21 cellular contexts compared by ENCODE assay signal in the genomic region with DNA sequence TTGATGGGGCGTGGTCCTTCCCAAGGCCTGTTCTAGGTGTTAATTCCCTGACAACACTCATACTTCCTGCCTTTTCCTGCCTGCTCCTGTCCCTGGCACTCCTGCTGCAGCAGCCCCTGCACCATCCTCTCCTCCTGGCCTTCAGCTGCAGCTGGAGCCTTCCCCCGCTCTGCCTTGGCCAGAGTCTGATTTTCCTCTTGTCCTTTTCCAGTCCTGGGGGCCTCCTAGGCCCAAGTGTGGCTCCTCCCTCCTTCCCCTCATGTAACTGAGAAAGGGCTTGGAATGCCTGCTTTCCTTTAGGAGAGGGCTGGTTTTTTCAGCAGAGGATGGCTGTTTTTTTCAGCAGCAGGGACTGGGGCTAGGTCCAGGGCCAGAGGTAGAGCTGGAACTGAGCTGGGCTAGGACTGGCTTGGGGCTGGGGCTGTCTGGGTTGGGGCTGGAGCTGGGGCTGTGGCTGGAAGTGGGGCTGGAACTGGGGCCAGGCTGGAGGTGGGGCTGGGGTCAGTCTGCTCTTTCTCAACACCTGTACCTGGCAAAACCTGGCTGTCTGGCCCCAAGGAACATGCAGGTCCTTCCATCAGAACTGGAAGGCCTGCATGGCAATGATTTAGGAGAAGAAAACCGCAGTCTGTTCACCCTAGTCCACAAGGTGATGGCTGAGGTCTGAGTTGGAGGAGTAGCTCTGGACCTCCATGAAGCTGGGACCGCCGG. TPM values are rescaled to one million over a fixed set of nuclear protein-coding genes. Genes with fewer than 3 reads are reported as not detected.
A peak's percentile ranks its signal among the peaks of the same experiment; 100 is the strongest.
DNase-seq lines count a peak whose midpoint lies in the region; ATAC-seq and TF ChIP-seq lines count a peak whose summit lies in the region.
"Had no signal": no experiment of that assay in that cellular context is flagged by ENCODE, and none has a peak within 500 bp of the region (broad histone marks: within the 10 kb centered on the region; RNA-seq: fewer than 3 reads in every experiment).

No MANE protein-coding gene starts in this region.

- H3K18ac ChIP-seq in IMR-90 (ENCODE audit: low read depth, low read length), result no peak overlapping the region

- CTCF ChIA-PET in activated CD4-positive, alpha-beta T cell treated with anti-CD3 and anti-CD28 coated beads, Interleukin-2, amount 10 ng/mL, durations not matched to agents 7 days and 5 days (lab: Charles Lee), result no interaction called here
- CTCF ChIA-PET in IMR-90 (lab: Yijun Ruan, JAX), result no interaction called here

- no CpG with 5 or more reads among the region's 5 CpGs for WGBS in IMR-90 (ENCODE audit: extremely low coverage in 2 of 2, insufficient read length in 1 of 2), 2 experiments

- no peak overlapping the region for H2BK20ac ChIP-seq in IMR-90 (ENCODE audit: low read depth, low read length)

- no peaks in the 10 kb centered on the region for H3K4me1 Mint-ChIP-seq in activated CD4-positive, alpha-beta T cell treated with anti-CD3 and anti-CD28 coated beads, Interleukin-2, amount 10 ng/mL, durations not matched to agents 7 days and 5 days

- H3K4me3 Mint-ChIP-seq in activated CD4-positive, alpha-beta T cell treated with anti-CD3 and anti-CD28 coated beads, Interleukin-2, amount 10 ng/mL, durations not matched to agents 7 days and 5 days, result no peak overlapping the region

- in situ Hi-C loops in IMR-90 (cut with MboI; ENCODE audit: low sequenced_read_pairs), result no loop called here

- TF ChIP-seq RAD21 in IMR-90 (IDR thresholded peaks at IDR 0.05; ENCODE audit: low read length), result no peak

- no peak overlapping the region for H2BK15ac ChIP-seq in IMR-90 (ENCODE audit: low read depth, low read length)

- no peaks in the 10 kb centered on the region for H3K9me3 ChIP-seq in IMR-90 (ENCODE audit: control insufficient read depth, insufficient read depth, low read length)
- H3K9me3 ChIP-seq in osteoblast (ENCODE audit: low read depth, low read length), result no peaks in the 10 kb centered on the region
- H3K9me3 ChIP-seq: HAP-1 had no signal

- no peak overlapping the region for H2BK120ac ChIP-seq in IMR-90 (ENCODE audit: low read depth, low read length)

- no peaks in the 10 kb centered on the region for H3K27me3 Mint-ChIP-seq in activated CD4-positive, alpha-beta T cell treated with anti-CD3 and anti-CD28 coated beads, Interleukin-2, amount 10 ng/mL, durations not matched to agents 7 days and 5 days

- H2AK5ac ChIP-seq in IMR-90 (ENCODE audit: low read depth, low read length), result no peak overlapping the region

- peaks cover 2% of the 10 kb centered on the region; the same call in 1 of the 2 replicates for H3K4me1 ChIP-seq in IMR-90 (ENCODE audit: control insufficient read depth, insufficient read depth, low read length)
- H3K4me1 ChIP-seq in osteoblast (ENCODE audit: insufficient read depth, low read length), result no peaks in the 10 kb centered on the region
- H3K4me1 ChIP-seq: HAP-1 had no signal

- H4K20me1 ChIP-seq in IMR-90 (ENCODE audit: insufficient read depth, low read length) (peaks cover 42% of the 10 kb centered on the region), osteoblast (ENCODE audit: insufficient read depth, low read length) (peaks cover 19% of the 10 kb centered on the region)

- BruUV-seq in IMR-90 (replicated peaks; lab: Mats Ljungman, UMichigan), result no TSS peak

- H2AK9ac ChIP-seq in IMR-90 (replicated peaks; ENCODE audit: low read depth, low read length, poor library complexity), result no peak overlapping the region

- dilution Hi-C loops in IMR-90 (cut with HindIII; ENCODE audit: low sequenced_read_pairs, unreplicated experiment), result no loop called here

- intact Hi-C loops in IMR-90 (cut with micrococcal nuclease), result no loop called here

- no peaks in the 10 kb centered on the region for H3K9me3 Mint-ChIP-seq in activated CD4-positive, alpha-beta T cell treated with anti-CD3 and anti-CD28 coated beads, Interleukin-2, amount 10 ng/mL, durations not matched to agents 7 days and 5 days

- peaks cover 75% of the 10 kb centered on the region for H3K36me3 ChIP-seq in IMR-90 (ENCODE audit: control insufficient read depth, insufficient read depth, low read length)
- H3K36me3 ChIP-seq in osteoblast (ENCODE audit: insufficient read depth, low read length), result peaks cover 53% of the 10 kb centered on the region

- no peak overlapping the region for H3K4me3 ChIP-seq in IMR-90 (ENCODE audit: insufficient read depth, low read depth, low read length)
- no peak overlapping the region for H3K4me3 ChIP-seq in epithelial cell of esophagus (ENCODE audit: low read length)
- no peak overlapping the region for H3K4me3 ChIP-seq in osteoblast (ENCODE audit: insufficient read depth, low read length)
- H3K4me3 ChIP-seq: HAP-1, PC-9 had no signal

- ATAC-seq in IMR-90 (ENCODE audit: low read depth) (peak; percentile 17; the same call in 1 of the 2 replicates), HG03571 (IDR thresholded peaks at IDR 0.05; ENCODE audit: unreplicated experiment) (no peak)

- TF ChIP-seq POLR2A in IMR-90 (IDR thresholded peaks at IDR 0.05; ENCODE audit: low read depth, low read length), result no peak

- TF ChIP-seq CTCF in IMR-90 (conservative IDR thresholded peaks at IDR 0.05; ENCODE audit: low read depth, low read length) (no peak), epithelial cell of esophagus (IDR thresholded peaks at IDR 0.05; ENCODE audit: insufficient read depth, low read depth, low read length, missing control alignments) (no peak), osteoblast (IDR thresholded peaks at IDR 0.05; ENCODE audit: extremely low read depth, low read depth, low read length) (no peak)

- H3K4me2 ChIP-seq in IMR-90 (ENCODE audit: low read depth, low read length) (no peak overlapping the region), osteoblast (ENCODE audit: insufficient read depth, low read length) (no peak overlapping the region)
- H3K4me2 ChIP-seq: PC-9 had no signal

- no peak overlapping the region for H3K14ac ChIP-seq in IMR-90 (replicated peaks; ENCODE audit: low read depth, low read length)

- POLR2A ChIA-PET in activated CD4-positive, alpha-beta T cell treated with anti-CD3 and anti-CD28 coated beads, Interleukin-2, amount 10 ng/mL, durations not matched to agents 7 days and 5 days (lab: Charles Lee), result no interaction called here
- POLR2A ChIA-PET in IMR-90 (lab: Charles Lee; ENCODE audit: unreplicated experiment), result no interaction called here

- H3K9me1 ChIP-seq in IMR-90 (ENCODE audit: insufficient read depth, low read length), result peaks cover 29% of the 10 kb centered on the region

- no peak for DNase-seq in activated CD4-positive, alpha-beta T cell treated with anti-CD3 and anti-CD28 coated beads, Interleukin-2, amount 10 ng/mL, durations not matched to agents 7 days and 5 days
- DNase-seq in activated CD4-positive, alpha-beta T cell treated with anti-CD3 and anti-CD28 coated beads for 48 hours, result no peak
- no peak for DNase-seq in IMR-90
- peak; percentile 20 for DNase-seq in epithelial cell of esophagus (ENCODE audit: low read depth)
- peak; percentile 67 for DNase-seq in osteoblast (ENCODE audit: insufficient read length, low spot score, missing footprints)
- DNase-seq in CD1c-positive myeloid dendritic cell (ENCODE audit: extremely low spot score), result no peak
- no peak for DNase-seq in NCI-H146 (lab: John Stamatoyannopoulos, UW)
- DNase-seq: AML-193, DMS79, Kasumi-1, MM.1S, NCI-H1092, NCI-H1436 treated with DMSO at 0.1 percent for 48 hours, NCI-H2029 treated with DMSO at 0.1 percent for 48 hours, NCI-H2171, NCI-H526, PC-9 had no signal

- no peak overlapping the region for H4K8ac ChIP-seq in IMR-90 (ENCODE audit: low read depth in 2 of 2, low read length in 2 of 2)

- H2AFZ ChIP-seq in IMR-90 (replicated peaks; ENCODE audit: low read length, poor library complexity) (no peak overlapping the region), osteoblast (ENCODE audit: low read length) (no peak overlapping the region)
- H2AFZ ChIP-seq: PC-9 had no signal

- no peak overlapping the region for H3K9ac ChIP-seq in IMR-90 (ENCODE audit: low read depth, low read length)

- no peak overlapping the region for H3K23ac ChIP-seq in IMR-90 (ENCODE audit: low read depth, low read length)

- peaks cover 28 to 71% of the 10 kb centered on the region in 2 experiments for H3K79me1 ChIP-seq in IMR-90 (ENCODE audit: low read depth in 1 of 2, low read length in 2 of 2)

- H3K56ac ChIP-seq in IMR-90 (ENCODE audit: extremely low read depth, insufficient read depth, low read length), result no peak overlapping the region

- no peak overlapping the region for H2BK5ac ChIP-seq in IMR-90 (ENCODE audit: low read depth, low read length, poor library complexity, severe bottlenecking)

- H3K27ac ChIP-seq in IMR-90 (ENCODE audit: insufficient read depth, low read length) (no peak overlapping the region), osteoblast (ENCODE audit: low read depth, low read length) (no peak overlapping the region)
- H3K27ac ChIP-seq: 22Rv1, C4-2B, PC-9 had no signal

- H3K36me3 Mint-ChIP-seq in activated CD4-positive, alpha-beta T cell treated with anti-CD3 and anti-CD28 coated beads, Interleukin-2, amount 10 ng/mL, durations not matched to agents 7 days and 5 days (ENCODE audit: low read depth), result peaks cover 14% of the 10 kb centered on the region

- H3K27me3 ChIP-seq in IMR-90 (ENCODE audit: control insufficient read depth, insufficient read depth, low read length), result no peaks in the 10 kb centered on the region
- H3K27me3 ChIP-seq in osteoblast (ENCODE audit: insufficient read depth, low read length), result no peaks in the 10 kb centered on the region

- no peak overlapping the region for H4K91ac ChIP-seq in IMR-90 (ENCODE audit: insufficient read depth, low read depth, low read length)

- peak overlapping the region; percentile 9 for H3K27ac Mint-ChIP-seq in activated CD4-positive, alpha-beta T cell treated with anti-CD3 and anti-CD28 coated beads, Interleukin-2, amount 10 ng/mL, durations not matched to agents 7 days and 5 days

- H4K5ac ChIP-seq in IMR-90 (ENCODE audit: low read depth, low read length), result no peak overlapping the region

- H3K79me2 ChIP-seq in osteoblast (ENCODE audit: insufficient read depth, low read length), result peaks cover 29% of the 10 kb centered on the region

- no peak overlapping the region for H3K4ac ChIP-seq in IMR-90 (ENCODE audit: low read depth, low read length)

RNA-seq across cellular contexts. Expression of gene ZC3H7B, which starts 23.6 kb away (rescaled TPM):
- 10 to 100 TPM; 48.9 to 49.3 TPM for total RNA-seq in activated CD4-positive, alpha-beta T cell treated with anti-CD3 and anti-CD28 coated beads, Interleukin-2, amount 10 ng/mL, durations not matched to agents 7 days and 5 days
- total RNA-seq in IMR-90 (2012; rRNA removed), result 35.6 and 37.6 TPM in 2 replicates
- 72.3 and 81.6 TPM in 2 replicates for polyA plus RNA-seq in IMR-90 (2012; rRNA removed)
- 45.0 and 67.7 TPM in 2 replicates for polyA plus RNA-seq in IMR-90 (2012; cell fraction: cytosol; rRNA removed)
- 104 and 165 TPM in 2 replicates for polyA plus RNA-seq in IMR-90 (2012; cell fraction: nucleus; rRNA removed; ENCODE audit: low replicate concordance)
- 43.6 and 53.6 TPM in 2 replicates for total RNA-seq in osteoblast

RNA-seq across cellular contexts. Expression of gene RANGAP1, which starts 39.0 kb away (rescaled TPM):
- total RNA-seq in activated CD4-positive, alpha-beta T cell treated with anti-CD3 and anti-CD28 coated beads, Interleukin-2, amount 10 ng/mL, durations not matched to agents 7 days and 5 days, result 100 to 1,000 TPM; 113 to 117 TPM
- 71.2 and 74.4 TPM in 2 replicates for total RNA-seq in IMR-90 (2012; rRNA removed)
- polyA plus RNA-seq in IMR-90 (2012; rRNA removed), result 148 and 165 TPM in 2 replicates
- polyA plus RNA-seq in IMR-90 (2012; cell fraction: cytosol; rRNA removed), result 129 and 158 TPM in 2 replicates
- polyA plus RNA-seq in IMR-90 (2012; cell fraction: nucleus; rRNA removed; ENCODE audit: low replicate concordance), result 168 and 358 TPM in 2 replicates
- 29.8 and 31.8 TPM in 2 replicates for total RNA-seq in osteoblast

RNA-seq across cellular contexts. Expression of gene TEF, which starts 56.8 kb away (rescaled TPM):
- 1 to 10 TPM; 3.4 to 4.7 TPM for total RNA-seq in activated CD4-positive, alpha-beta T cell treated with anti-CD3 and anti-CD28 coated beads, Interleukin-2, amount 10 ng/mL, durations not matched to agents 7 days and 5 days
- total RNA-seq in IMR-90 (2012; rRNA removed), result 5.6 and 6.1 TPM in 2 replicates
- 11.6 and 14.4 TPM in 2 replicates for polyA plus RNA-seq in IMR-90 (2012; rRNA removed)
- polyA plus RNA-seq in IMR-90 (2012; cell fraction: cytosol; rRNA removed), result 4.4 and 5.7 TPM in 2 replicates
- 4.7 and 8.8 TPM in 2 replicates for polyA plus RNA-seq in IMR-90 (2012; cell fraction: nucleus; rRNA removed; ENCODE audit: low replicate concordance)
- 17.4 and 18.3 TPM in 2 replicates for total RNA-seq in osteoblast

Comparison
In these comparisons a context has a peak if more than half of its experiments do, and no peak if none do; other contexts are left out.
1. DNase-seq: peak in epithelial cell of esophagus (single experiment) and osteoblast (single experiment); none in activated CD4-positive, alpha-beta T cell treated with anti-CD3 and anti-CD28 coated beads, Interleukin-2, amount 10 ng/mL, durations not matched to agents 7 days and 5 days (single experiment), activated CD4-positive, alpha-beta T cell treated with anti-CD3 and anti-CD28 coated beads for 48 hours (single experiment), IMR-90 (single experiment), CD1c-positive myeloid dendritic cell (single experiment) and NCI-H146 (single experiment).